8 cellular contexts compared by ENCODE assay signal in the genomic region with DNA sequence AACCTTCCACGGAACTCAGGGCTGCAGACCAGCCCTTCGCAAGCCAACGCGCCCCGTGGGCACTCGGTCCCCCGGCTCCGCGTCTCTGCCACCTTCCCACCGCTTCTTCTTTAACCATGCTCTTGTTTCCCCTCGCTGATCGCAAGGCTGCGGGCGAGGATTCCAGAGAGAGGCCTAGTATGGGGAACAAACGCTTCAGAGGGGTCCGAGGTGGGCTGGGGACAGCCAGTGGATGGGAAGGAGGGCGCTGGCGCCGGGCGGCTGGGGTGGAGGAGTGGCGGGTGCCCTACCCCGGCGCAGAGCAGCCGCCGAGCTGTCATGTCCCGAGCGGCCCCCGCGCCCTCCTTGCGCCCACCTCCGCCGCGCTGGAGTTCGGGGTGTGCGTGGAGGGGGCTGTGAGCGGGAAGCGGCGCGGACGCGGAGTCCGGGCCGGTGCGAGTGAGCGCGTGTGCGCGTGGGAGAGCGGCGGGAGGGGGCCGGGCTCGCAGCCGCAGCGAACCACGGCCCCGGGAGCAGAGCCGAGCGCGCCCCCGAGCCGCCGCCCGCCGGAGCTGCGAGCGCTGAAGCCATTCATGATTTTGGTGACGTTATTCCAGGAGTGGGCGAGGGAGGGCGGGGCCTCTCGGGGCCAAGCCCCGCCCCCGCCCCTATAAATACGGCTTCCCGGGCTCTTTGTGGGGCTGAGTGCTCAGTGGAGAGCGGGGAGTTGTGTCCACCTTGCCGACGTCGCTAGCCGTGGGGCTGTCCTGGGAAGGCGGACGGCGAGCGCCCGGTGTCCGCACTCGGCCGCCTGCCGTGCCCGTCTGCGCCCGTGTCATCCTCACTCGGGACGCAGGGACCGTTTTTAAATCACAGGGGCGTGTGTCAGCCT. TPM values are rescaled to one million over a fixed set of nuclear protein-coding genes. Genes with fewer than 3 reads are reported as not detected.
A peak's percentile ranks its signal among the peaks of the same experiment; 100 is the strongest.
DNase-seq lines count a peak whose midpoint lies in the region; ATAC-seq and TF ChIP-seq lines count a peak whose summit lies in the region.

A gene (plus strand): TSS at position 680 of the 871 bp plus-strand sequence. CDS start 205 bp downstream, outside the sequence.

- CTCF ChIA-PET in activated CD4-positive, alpha-beta T cell treated with anti-CD3 and anti-CD28 coated beads, Interleukin-2, amount 10 ng/mL, durations not matched to agents 7 days and 5 days (lab: Charles Lee): interaction anchor here (1.3 to 2.9 kb wide), 4 partner anchors 10 to 66 kb away, joined by 3 to 8 read pairs (median 6); no protein-coding TSS in a partner anchor

- peak within 1 kb of the TSS; percentile 68 to 92 for H3K4me3 ChIP-seq in left lung

- no peak for TF ChIP-seq CTCF in left lung (IDR thresholded peaks at IDR 0.05)

- H3K4me1 Mint-ChIP-seq in activated CD4-positive, alpha-beta T cell treated with anti-CD3 and anti-CD28 coated beads, Interleukin-2, amount 10 ng/mL, durations not matched to agents 7 days and 5 days: peaks cover 55% of the 10 kb centered on the region

- H3K27ac ChIP-seq in left lung: peak within 1 kb of the TSS; percentile 77 to 92

- intact Hi-C loops in left lung (cut with DNase I): loop anchor here in 1 of 2 donors (10.0 kb wide), 1 partner anchor 244 kb away; no protein-coding TSS in a partner anchor

- H3K9me3 Mint-ChIP-seq in activated CD4-positive, alpha-beta T cell treated with anti-CD3 and anti-CD28 coated beads, Interleukin-2, amount 10 ng/mL, durations not matched to agents 7 days and 5 days: no peaks in the 10 kb centered on the region

- peaks cover 0 to 4% of the 10 kb centered on the region in 2 donors for H3K36me3 ChIP-seq in left lung

- H3K27ac Mint-ChIP-seq in activated CD4-positive, alpha-beta T cell treated with anti-CD3 and anti-CD28 coated beads, Interleukin-2, amount 10 ng/mL, durations not matched to agents 7 days and 5 days: peak within 1 kb of the TSS; percentile 86

- peak; percentile 50 for ATAC-seq in GM18502 (IDR thresholded peaks at IDR 0.05; ENCODE audit: poor library complexity, unreplicated experiment)
- ATAC-seq in HG02943 (IDR thresholded peaks at IDR 0.05; ENCODE audit: low read depth, unreplicated experiment): peak; percentile 45
- ATAC-seq in left lung: peak; percentile 77

- peaks cover 17 to 48% of the 10 kb centered on the region in 2 donors for H3K4me1 ChIP-seq in left lung

- peaks cover 0 to 53% of the 10 kb centered on the region in 2 donors for H3K27me3 ChIP-seq in left lung

- H3K9me3 ChIP-seq in left lung: no peaks in the 10 kb centered on the region

- peak; percentile 83 for DNase-seq in NCI-H2171 treated with DMSO at 0.1 percent for 48 hours (lab: John Stamatoyannopoulos, UW)
- DNase-seq in activated CD4-positive, alpha-beta T cell treated with anti-CD3 and anti-CD28 coated beads, Interleukin-2, amount 10 ng/mL, durations not matched to agents 7 days and 5 days: peak; percentile 83
- peak; percentile 86 for DNase-seq in dedifferentiated amniotic fluid mesenchymal stem cell (ENCODE audit: extremely low spot score)
- DNase-seq in left lung: peak; percentile 84 to 87
- DNase-seq in stimulated activated CD4-positive, alpha-beta T cell treated with anti-CD3 and anti-CD28 coated beads, Interleukin-2, amount 100 ng/mL, for 48 hours: peak; percentile 87 to 91
- no peak for DNase-seq in RKO (ENCODE audit: low spot score)

- peak within 1 kb of the TSS; percentile 79 for H3K4me3 Mint-ChIP-seq in activated CD4-positive, alpha-beta T cell treated with anti-CD3 and anti-CD28 coated beads, Interleukin-2, amount 10 ng/mL, durations not matched to agents 7 days and 5 days

- H3K27me3 Mint-ChIP-seq in activated CD4-positive, alpha-beta T cell treated with anti-CD3 and anti-CD28 coated beads, Interleukin-2, amount 10 ng/mL, durations not matched to agents 7 days and 5 days: peaks cover 13% of the 10 kb centered on the region

- POLR2A ChIA-PET in activated CD4-positive, alpha-beta T cell treated with anti-CD3 and anti-CD28 coated beads, Interleukin-2, amount 10 ng/mL, durations not matched to agents 7 days and 5 days (lab: Charles Lee): no interaction called here

- peaks cover 26% of the 10 kb centered on the region for H3K36me3 Mint-ChIP-seq in activated CD4-positive, alpha-beta T cell treated with anti-CD3 and anti-CD28 coated beads, Interleukin-2, amount 10 ng/mL, durations not matched to agents 7 days and 5 days (ENCODE audit: low read depth)

RNA-seq across cellular contexts. Expression of the gene that starts here (rescaled TPM):
- total RNA-seq in activated CD4-positive, alpha-beta T cell treated with anti-CD3 and anti-CD28 coated beads, Interleukin-2, amount 10 ng/mL, durations not matched to agents 7 days and 5 days: 100 to 1,000 TPM; 136 to 146 TPM
- total RNA-seq in left lung: 100 to 1,000 TPM; 119 to 256 TPM
